In the genomic region with DNA sequence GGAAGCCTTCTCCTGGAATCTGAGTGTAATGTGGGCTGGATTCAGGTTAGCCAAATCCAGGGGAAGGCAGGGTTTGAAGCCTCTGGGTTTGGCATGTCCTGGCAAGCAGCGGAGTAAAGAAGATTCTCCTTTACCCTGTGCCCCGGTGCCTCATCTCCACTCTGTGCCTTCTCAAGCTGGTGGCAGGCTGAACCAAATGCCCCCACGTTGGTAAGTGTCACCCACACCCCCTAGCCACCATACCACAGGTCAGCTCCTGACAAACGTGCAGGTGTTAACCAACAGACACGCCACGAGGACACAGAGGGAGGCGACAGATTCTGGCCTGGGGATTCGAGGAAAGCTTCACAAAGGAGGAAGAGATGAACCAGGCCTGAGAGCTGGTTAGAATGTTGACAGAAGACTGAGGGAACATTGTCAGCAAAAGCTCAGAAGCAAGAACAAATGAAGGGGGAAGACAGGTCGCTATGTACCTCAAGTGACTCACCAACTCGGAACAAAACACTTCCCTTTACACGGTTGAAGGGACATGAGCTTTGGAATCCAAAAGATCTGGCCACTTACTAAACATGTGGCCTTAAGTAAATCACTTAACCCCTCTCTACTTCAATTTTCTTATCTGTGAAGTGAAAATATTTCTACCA, we compare ENCODE assay signal across 11 cellular contexts.
DNase-seq lines count a peak whose midpoint lies in the region; ATAC-seq, FAIRE-seq and TF ChIP-seq lines count a peak whose summit lies in the region.
"Had no signal": no experiment of that assay in that cellular context is flagged by ENCODE, and none has a peak within 500 bp of the region (broad histone marks: within the 10 kb centered on the region; RNA-seq: fewer than 3 reads in every experiment).

No MANE protein-coding gene starts in this region.

- DNase-seq in CD4-positive, alpha-beta memory T cell: no peak
- DNase-seq in IMR-90 (no peak), endothelial cell of umbilical vein (ENCODE audit: low read depth, low spot score) (no peak), right lobe of liver (no peak), H4 (ENCODE audit: low spot score) (no peak), substantia nigra (lab: John Stamatoyannopoulos, UW) (no peak), GM19238 (ENCODE audit: insufficient read length, low spot score) (no peak)
- DNase-seq: activated CD4-positive, alpha-beta T cell treated with anti-CD3 and anti-CD28 coated beads, Interleukin-2, amount 50 U/mL, for 1 hour; DND-41; NCI-H2171 had no signal

- TF ChIP-seq CTCF in IMR-90 (conservative IDR thresholded peaks at IDR 0.05; ENCODE audit: low read depth, low read length) (no peak), endothelial cell of umbilical vein (IDR thresholded peaks at IDR 0.05; ENCODE audit: extremely low read depth in 1 of 2, insufficient read depth in 1 of 2, low read depth in 1 of 2, low read length in 2 of 2) (no peak), parathyroid adenoma (IDR thresholded peaks at IDR 0.05) (no peak), right lobe of liver (IDR thresholded peaks at IDR 0.05) (no peak)

- peak overlapping the region in 4 of 8 donors; percentile 21 to 73 (median 46) for H3K4me3 Mint-ChIP-seq in CD4-positive, alpha-beta memory T cell

- intact Hi-C loops in CD4-positive, alpha-beta memory T cell (cut with micrococcal nuclease): no loop called here
- intact Hi-C loops in IMR-90 (cut with micrococcal nuclease): loop anchor here (2.0 kb wide), 1 partner anchor 61 kb away; no protein-coding TSS in a partner anchor
- intact Hi-C loops in endothelial cell of umbilical vein (cut with micrococcal nuclease): no loop called here
- intact Hi-C loops in right lobe of liver (cut with DNase I): no loop called here

- TF ChIP-seq POLR2A in IMR-90 (IDR thresholded peaks at IDR 0.05; ENCODE audit: low read depth, low read length): no peak
- TF ChIP-seq POLR2A in endothelial cell of umbilical vein (IDR thresholded peaks at IDR 0.05; ENCODE audit: low read depth, low read length): no peak
- TF ChIP-seq POLR2A in right lobe of liver (IDR thresholded peaks at IDR 0.05): no peak

- H3K56ac ChIP-seq in IMR-90 (ENCODE audit: extremely low read depth, insufficient read depth, low read length): peak overlapping the region; percentile 65

- in situ Hi-C loops in IMR-90 (cut with MboI; ENCODE audit: low sequenced_read_pairs): no loop called here

- H3K27ac ChIP-seq in CD4-positive, alpha-beta memory T cell (ENCODE audit: low read depth, low read length): no peak overlapping the region
- H3K27ac ChIP-seq in IMR-90 (ENCODE audit: insufficient read depth, low read length): peak overlapping the region; percentile 83
- H3K27ac ChIP-seq in endothelial cell of umbilical vein (ENCODE audit: insufficient read depth, low read depth, low read length): no peak overlapping the region
- H3K27ac ChIP-seq in parathyroid adenoma: peak overlapping the region; percentile 48
- H3K27ac ChIP-seq in right lobe of liver: no peak overlapping the region
- H3K27ac ChIP-seq in substantia nigra (ENCODE audit: low read depth, low read length, poor library complexity, severe bottlenecking): no peak overlapping the region

- peak overlapping the region; percentile 95 for H2BK20ac ChIP-seq in IMR-90 (ENCODE audit: low read depth, low read length)

- CTCF ChIA-PET in CD4-positive, alpha-beta memory T cell (lab: Charles Lee; ENCODE audit: partially characterized antibody): interaction anchor here (1.1 to 2.1 kb wide), 5 partner anchors 21 to 350 kb away, joined by 3 to 8 read pairs (median 5); no protein-coding TSS in a partner anchor
- CTCF ChIA-PET in IMR-90 (lab: Yijun Ruan, JAX): no interaction called here
- CTCF ChIA-PET in endothelial cell of umbilical vein (lab: Charles Lee): interaction anchor here (1.3 to 1.8 kb wide), 2 partner anchors 9 to 197 kb away, joined by 4 read pairs; no protein-coding TSS in a partner anchor

- H3K4ac ChIP-seq in IMR-90 (ENCODE audit: low read depth, low read length): peak overlapping the region; percentile 97

- H4K91ac ChIP-seq in IMR-90 (ENCODE audit: insufficient read depth, low read depth, low read length): peak overlapping the region; percentile 98

- no peaks in the 10 kb centered on the region for H3K27me3 ChIP-seq in CD4-positive, alpha-beta memory T cell (ENCODE audit: insufficient read depth, low read length)
- H3K27me3 ChIP-seq in IMR-90 (ENCODE audit: control insufficient read depth, insufficient read depth, low read length) (no peaks in the 10 kb centered on the region), endothelial cell of umbilical vein (ENCODE audit: control insufficient read depth in 2 of 2, insufficient read depth in 2 of 2, low read length in 2 of 2) (no peaks in the 10 kb centered on the region), parathyroid adenoma (ENCODE audit: control insufficient read depth, insufficient read depth, low read length) (no peaks in the 10 kb centered on the region), right lobe of liver (no peaks in the 10 kb centered on the region)

- WGBS in IMR-90 (ENCODE audit: extremely low coverage in 2 of 2, insufficient read length in 1 of 2), 2 experiments: no CpG with 5 or more reads among the region's 11 CpGs
- WGBS in right lobe of liver (ENCODE audit: insufficient coverage, low coverage, low lambda C conversion rate, missing lambda C conversion rate): 54% methylated on average over 10 of the region's 11 CpGs

- H2BK120ac ChIP-seq in IMR-90 (ENCODE audit: low read depth, low read length): peak overlapping the region; percentile 97

- no peaks in the 10 kb centered on the region for H3K36me3 Mint-ChIP-seq in CD4-positive, alpha-beta memory T cell

- POLR2A ChIA-PET in CD4-positive, alpha-beta memory T cell (lab: Charles Lee; ENCODE audit: partially characterized antibody): interaction anchor here (0.7 to 1.4 kb wide), 6 partner anchors 10 to 138 kb away, joined by 3 to 6 read pairs (median 4); no protein-coding TSS in a partner anchor
- POLR2A ChIA-PET in IMR-90 (lab: Charles Lee; ENCODE audit: unreplicated experiment): no interaction called here
- POLR2A ChIA-PET in endothelial cell of umbilical vein (lab: Charles Lee): no interaction called here

- H3K9me3 Mint-ChIP-seq in CD4-positive, alpha-beta memory T cell: no peaks in the 10 kb centered on the region

- no peaks in the 10 kb centered on the region for H4K20me1 ChIP-seq in IMR-90 (ENCODE audit: insufficient read depth, low read length)
- H4K20me1 ChIP-seq in endothelial cell of umbilical vein (replicated peaks; ENCODE audit: control insufficient read depth, extremely low read depth, insufficient read depth, low read length): no peaks in the 10 kb centered on the region

- H3K36me3 ChIP-seq in CD4-positive, alpha-beta memory T cell (ENCODE audit: insufficient read depth, low read length): no peaks in the 10 kb centered on the region
- H3K36me3 ChIP-seq in IMR-90 (ENCODE audit: control insufficient read depth, insufficient read depth, low read length) (no peaks in the 10 kb centered on the region), endothelial cell of umbilical vein (ENCODE audit: control insufficient read depth in 2 of 2, extremely low read depth in 1 of 2, insufficient read depth in 2 of 2, low read length in 2 of 2) (no peaks in the 10 kb centered on the region), parathyroid adenoma (ENCODE audit: control insufficient read depth, insufficient read depth, low read length) (no peaks in the 10 kb centered on the region), right lobe of liver (no peaks in the 10 kb centered on the region)

- no peak for TF ChIP-seq RAD21 in IMR-90 (IDR thresholded peaks at IDR 0.05; ENCODE audit: low read length)

- H3K9ac ChIP-seq in IMR-90 (ENCODE audit: low read depth, low read length) (no peak overlapping the region), endothelial cell of umbilical vein (replicated peaks; ENCODE audit: extremely low read depth, insufficient read depth, low read length) (no peak overlapping the region), parathyroid adenoma (no peak overlapping the region)

- peak overlapping the region; percentile 95 for H2AK5ac ChIP-seq in IMR-90 (ENCODE audit: low read depth, low read length)

- H4K5ac ChIP-seq in IMR-90 (ENCODE audit: low read depth, low read length): peak overlapping the region; percentile 92

- H3K14ac ChIP-seq in IMR-90 (replicated peaks; ENCODE audit: low read depth, low read length): peak overlapping the region; percentile 85

- H4K8ac ChIP-seq in IMR-90 (ENCODE audit: low read depth in 2 of 2, low read length in 2 of 2): peak overlapping the region; percentile 81 to 85

- BruUV-seq in IMR-90 (replicated peaks; lab: Mats Ljungman, UMichigan): no TSS peak
- BruUV-seq in endothelial cell of umbilical vein (replicated peaks; lab: Mats Ljungman, UMichigan): no TSS peak

- FAIRE-seq in endothelial cell of umbilical vein (lab: Jason Lieb, UNC): no peak

- peak overlapping the region; percentile 67 for H3K23ac ChIP-seq in IMR-90 (ENCODE audit: low read depth, low read length)

- H2AFZ ChIP-seq in IMR-90 (replicated peaks; ENCODE audit: low read length, poor library complexity) (peak overlapping the region; percentile 64), endothelial cell of umbilical vein (ENCODE audit: low read depth, low read length) (peak overlapping the region; percentile 11), parathyroid adenoma (peak overlapping the region; percentile 43)

- H3K9me3 ChIP-seq in CD4-positive, alpha-beta memory T cell (ENCODE audit: control insufficient read depth in 1 of 2, low read length in 2 of 2): no peaks in the 10 kb centered on the region
- H3K9me3 ChIP-seq in IMR-90 (ENCODE audit: control insufficient read depth, insufficient read depth, low read length) (no peaks in the 10 kb centered on the region), endothelial cell of umbilical vein (replicated peaks; ENCODE audit: control insufficient read depth, insufficient read depth, low read length) (no peaks in the 10 kb centered on the region), parathyroid adenoma (ENCODE audit: control insufficient read depth, low read length) (no peaks in the 10 kb centered on the region), right lobe of liver (no peaks in the 10 kb centered on the region)

- peak overlapping the region; percentile 43 for H3K18ac ChIP-seq in IMR-90 (ENCODE audit: low read depth, low read length)

- ATAC-seq in IMR-90 (ENCODE audit: low read depth) (no peak), right lobe of liver (no peak)

- dilution Hi-C loops in IMR-90 (cut with HindIII; ENCODE audit: low sequenced_read_pairs, unreplicated experiment) (no loop called here), endothelial cell of umbilical vein (cut with MboI; ENCODE audit: extremely low pct_ligation_motif_present, low sequenced_read_pairs) (no loop called here)

- H2BK5ac ChIP-seq in IMR-90 (ENCODE audit: low read depth, low read length, poor library complexity, severe bottlenecking): peak overlapping the region; percentile 94

- peak overlapping the region; percentile 50 for H2AK9ac ChIP-seq in IMR-90 (replicated peaks; ENCODE audit: low read depth, low read length, poor library complexity)

- H3K4me1 ChIP-seq in CD4-positive, alpha-beta memory T cell (ENCODE audit: insufficient read depth, low read length): peaks cover 28% of the 10 kb centered on the region
- H3K4me1 ChIP-seq in IMR-90 (ENCODE audit: control insufficient read depth, insufficient read depth, low read length) (peaks cover 39% of the 10 kb centered on the region), endothelial cell of umbilical vein (ENCODE audit: control insufficient read depth, extremely low read depth, insufficient read depth, low read length) (peaks cover 4% of the 10 kb centered on the region), parathyroid adenoma (peaks cover 14% of the 10 kb centered on the region), right lobe of liver (no peaks in the 10 kb centered on the region)

- peak overlapping the region in 5 of 7 donors; percentile 42 to 82 (median 76) for H3K27ac Mint-ChIP-seq in CD4-positive, alpha-beta memory T cell

- H2BK15ac ChIP-seq in IMR-90 (ENCODE audit: low read depth, low read length): peak overlapping the region; percentile 92

- peaks cover 21 to 42% (median 28%) of the 10 kb centered on the region in 4 donors for H3K4me1 Mint-ChIP-seq in CD4-positive, alpha-beta memory T cell

- H3K27me3 Mint-ChIP-seq in CD4-positive, alpha-beta memory T cell: no peaks in the 10 kb centered on the region

- H3K4me2 ChIP-seq in IMR-90 (ENCODE audit: low read depth, low read length) (no peak overlapping the region), endothelial cell of umbilical vein (ENCODE audit: insufficient read depth, low read length) (no peak overlapping the region), parathyroid adenoma (ENCODE audit: low read length) (peak overlapping the region; percentile 37)

- H3K79me1 ChIP-seq in IMR-90 (ENCODE audit: low read depth in 1 of 2, low read length in 2 of 2): peaks cover 0 to 30% of the 10 kb centered on the region in 2 experiments; a peak in 3 of 4 replicates

- H3K79me2 ChIP-seq in endothelial cell of umbilical vein (ENCODE audit: control insufficient read depth, insufficient read depth, low read length) (no peaks in the 10 kb centered on the region), parathyroid adenoma (no peaks in the 10 kb centered on the region)

- H3K4me3 ChIP-seq in CD4-positive, alpha-beta memory T cell (ENCODE audit: low read length in 2 of 2): no peak overlapping the region
- H3K4me3 ChIP-seq in IMR-90 (ENCODE audit: insufficient read depth, low read depth, low read length): no peak overlapping the region
- no peak overlapping the region for H3K4me3 ChIP-seq in endothelial cell of umbilical vein (replicated peaks in 1 of 3; ENCODE audit: insufficient read depth in 1 of 3, low read depth in 1 of 3, low read length in 3 of 3)
- no peak overlapping the region for H3K4me3 ChIP-seq in parathyroid adenoma (ENCODE audit: low read depth, low read length)
- H3K4me3 ChIP-seq in right lobe of liver: no peak overlapping the region

- peaks cover 32% of the 10 kb centered on the region for H3K9me1 ChIP-seq in IMR-90 (ENCODE audit: insufficient read depth, low read length)
- no peaks in the 10 kb centered on the region for H3K9me1 ChIP-seq in endothelial cell of umbilical vein (replicated peaks; ENCODE audit: control insufficient read depth, extremely low read depth, insufficient read depth, low read length)

Comparison
In these comparisons a context has a peak if more than half of its experiments do, and no peak if none do; other contexts are left out.
1. H3K27ac ChIP-seq: peak in IMR-90 (single experiment) and parathyroid adenoma (single experiment); none in CD4-positive, alpha-beta memory T cell (single experiment), endothelial cell of umbilical vein (single experiment), right lobe of liver (0 of 3) and substantia nigra (single experiment).
2. H2AFZ ChIP-seq: peak in every context shown above with its lines; median percentile 64 in IMR-90; 43 in parathyroid adenoma; 11 in endothelial cell of umbilical vein.